8 cellular contexts compared by ENCODE assay signal in the genomic region with DNA sequence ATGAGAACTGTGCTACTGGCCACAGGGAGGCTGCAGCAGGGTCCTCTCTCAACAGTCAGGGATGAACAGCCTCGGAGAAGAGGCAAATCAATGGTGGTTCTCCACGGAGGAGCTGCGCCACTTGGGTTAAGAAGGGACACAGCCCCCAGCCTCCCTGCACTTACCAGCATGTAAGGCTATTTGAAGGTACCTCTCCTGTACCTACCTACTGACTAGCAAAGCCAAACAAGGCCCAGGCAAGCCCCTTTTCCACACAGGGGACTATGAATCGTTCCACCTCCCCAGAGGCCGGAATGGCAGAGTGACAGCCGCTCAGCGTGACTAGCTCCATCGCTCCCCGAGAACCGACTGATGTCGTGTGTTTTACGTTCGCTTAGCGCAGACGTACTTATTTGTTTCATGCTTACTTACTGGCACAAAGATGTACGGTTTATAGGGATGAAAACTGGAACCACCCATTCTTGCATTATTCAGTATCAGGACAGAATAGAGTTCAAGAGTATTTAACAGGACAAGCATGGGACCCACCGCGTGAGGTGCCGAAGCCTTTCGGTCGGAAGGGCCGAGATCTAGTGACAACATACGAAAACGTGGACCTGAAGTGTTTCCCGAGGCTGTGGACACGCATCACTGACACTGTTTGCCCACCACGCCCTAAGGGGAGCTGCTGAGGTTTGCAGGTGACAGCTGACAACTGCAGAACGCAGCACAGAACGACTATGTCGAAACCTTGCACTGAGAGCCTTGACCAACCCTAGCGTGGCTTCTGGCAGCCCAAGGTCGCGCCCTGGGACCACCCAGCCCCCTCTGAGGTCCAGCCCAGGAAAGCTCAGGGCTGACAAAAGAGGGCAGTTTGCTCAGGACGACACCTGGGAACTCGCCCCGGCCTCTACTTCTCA. TPM values are rescaled to one million over a fixed set of nuclear protein-coding genes. Genes with fewer than 3 reads are reported as not detected.
DNase-seq lines count a peak whose midpoint lies in the region; TF ChIP-seq lines count a peak whose summit lies in the region.

No MANE protein-coding gene starts in this region.

- H3K9me3 Mint-ChIP-seq in CD14-positive monocyte (peaks cover 0 to 2% (median 0%) of the 10 kb centered on the region in 7 donors), nephron progenitor cell (no peaks in the 10 kb centered on the region)

- no peak overlapping the region for H3K27ac ChIP-seq in ectodermal cell (ENCODE audit: insufficient read depth, low read depth, low read length, poor library complexity, severe bottlenecking)

- intact Hi-C loops in CD14-positive monocyte (cut with micrococcal nuclease) = loop anchor here in 1 of 2 donors (2.0 kb wide), 1 partner anchor 15 kb away; a partner anchor contains a TSS

- peaks cover 12% of the 10 kb centered on the region for H3K4me1 ChIP-seq in ectodermal cell (ENCODE audit: control insufficient read depth, insufficient read depth, low read length)

- peak overlapping the region; percentile 96 for H3K4me3 ChIP-seq in ectodermal cell (ENCODE audit: insufficient read depth, low read depth, low read length)

- WGBS in ectodermal cell, 2 experiments = 69 to 70% methylated on average over 36 of the region's 36 CpGs

- DNase-seq in CD14-positive monocyte (ENCODE audit: low spot score) = no peak
- peak; percentile 21 for DNase-seq in LoVo (ENCODE audit: low spot score)
- DNase-seq in nephron progenitor cell = no peak
- no peak for DNase-seq in activated CD4-positive, CD25-positive, alpha-beta regulatory T cell (lab: John Stamatoyannopoulos, UW)
- DNase-seq in pons (ENCODE audit: low spot score) = no peak
- no peak for DNase-seq in NCI-H128 (lab: John Stamatoyannopoulos, UW; ENCODE audit: unreplicated experiment)
- DNase-seq in activated CD4-positive, alpha-beta T cell treated with anti-CD3 and anti-CD28 coated beads, Interleukin-2, amount 50 U/mL, for 48 hours = no peak

- no peaks in the 10 kb centered on the region for H3K36me3 ChIP-seq in ectodermal cell (ENCODE audit: control insufficient read depth, insufficient read depth, low read length)

- no peaks in the 10 kb centered on the region for H3K27me3 ChIP-seq in ectodermal cell (ENCODE audit: control insufficient read depth, insufficient read depth, low read length, poor library complexity, severe bottlenecking)

- H3K4me1 Mint-ChIP-seq in CD14-positive monocyte = peaks cover 43% of the 10 kb centered on the region
- peaks cover 49% of the 10 kb centered on the region for H3K4me1 Mint-ChIP-seq in nephron progenitor cell

- TF ChIP-seq CTCF in CD14-positive monocyte (IDR thresholded peaks at IDR 0.05) (no peak), nephron progenitor cell (IDR thresholded peaks at IDR 0.05) (no peak)

- H3K27ac Mint-ChIP-seq in CD14-positive monocyte (peak overlapping the region in 3 of 7 donors; percentile 45 to 71 (median 51)), nephron progenitor cell (no peak overlapping the region)

- H3K27me3 Mint-ChIP-seq in CD14-positive monocyte (ENCODE audit: low read depth in 3 of 3) = no peaks in the 10 kb centered on the region
- no peaks in the 10 kb centered on the region for H3K27me3 Mint-ChIP-seq in nephron progenitor cell (ENCODE audit: low read depth, poor library complexity)

- H3K36me3 Mint-ChIP-seq in CD14-positive monocyte = peaks cover 21 to 44% of the 10 kb centered on the region in 2 donors
- H3K36me3 Mint-ChIP-seq in nephron progenitor cell (ENCODE audit: low read depth) = no peaks in the 10 kb centered on the region

- no peaks in the 10 kb centered on the region for H3K9me3 ChIP-seq in ectodermal cell (ENCODE audit: control insufficient read depth, low read length)

- H3K4me3 Mint-ChIP-seq in CD14-positive monocyte = peak overlapping the region; percentile 77 to 88
- H3K4me3 Mint-ChIP-seq in nephron progenitor cell = peak overlapping the region; percentile 87

RNA-seq across cellular contexts. Expression of a gene that starts 1.0 kb away (rescaled TPM):
- 1 to 10 TPM; 3.4 to 4.5 TPM for polyA plus RNA-seq in CD14-positive monocyte
- polyA plus RNA-seq in ectodermal cell (2013, experiment 1 of 4) = 30.9 TPM
- polyA plus RNA-seq in ectodermal cell (2013, experiment 2 of 4) = 26.8 TPM
- polyA plus RNA-seq in ectodermal cell (2013, experiment 3 of 4) = 27.5 TPM
- polyA plus RNA-seq in ectodermal cell (2013, experiment 4 of 4) = 30.9 TPM

RNA-seq across cellular contexts. Expression of a gene that starts 1.3 kb away (rescaled TPM):
- 10 to 100 TPM; 41.0 to 61.3 TPM for polyA plus RNA-seq in CD14-positive monocyte
- 37.9 TPM for polyA plus RNA-seq in ectodermal cell (2013, experiment 1 of 4)
- polyA plus RNA-seq in ectodermal cell (2013, experiment 2 of 4) = 44.0 TPM
- polyA plus RNA-seq in ectodermal cell (2013, experiment 3 of 4) = 33.1 TPM
- polyA plus RNA-seq in ectodermal cell (2013, experiment 4 of 4) = 50.2 TPM

RNA-seq across cellular contexts. Expression of a gene that starts 15.1 kb away (rescaled TPM):
- 1 to 10 TPM in 1 of 2 donors, under 1 TPM in 1; 0.69 to 1.0 TPM for polyA plus RNA-seq in CD14-positive monocyte
- polyA plus RNA-seq in ectodermal cell (2013, experiment 1 of 4) = 28.9 TPM
- 22.2 TPM for polyA plus RNA-seq in ectodermal cell (2013, experiment 2 of 4)
- 23.4 TPM for polyA plus RNA-seq in ectodermal cell (2013, experiment 3 of 4)
- 24.7 TPM for polyA plus RNA-seq in ectodermal cell (2013, experiment 4 of 4)

RNA-seq across cellular contexts. Expression of a gene that starts 57.3 kb away (rescaled TPM):
- polyA plus RNA-seq in CD14-positive monocyte = 10 to 100 TPM; 50.8 to 68.4 TPM
- polyA plus RNA-seq in ectodermal cell (2013, experiment 1 of 4) = 46.8 TPM
- 47.5 TPM for polyA plus RNA-seq in ectodermal cell (2013, experiment 2 of 4)
- polyA plus RNA-seq in ectodermal cell (2013, experiment 3 of 4) = 28.0 TPM
- polyA plus RNA-seq in ectodermal cell (2013, experiment 4 of 4) = 33.4 TPM
